ENCODE assay signal across 11 cellular contexts in genomic region chr6:125745281-125746018, GRCh38. TPM values are rescaled to one million over a fixed set of nuclear protein-coding genes. Genes with fewer than 3 reads are reported as not detected.
DNase-seq lines count a peak whose midpoint lies in the region; ATAC-seq and TF ChIP-seq lines count a peak whose summit lies in the region.
"Had no signal": no experiment of that assay in that cellular context is flagged by ENCODE, and none has a peak within 500 bp of the region (broad histone marks: within the 10 kb centered on the region; RNA-seq: fewer than 3 reads in every experiment).

No MANE protein-coding gene starts in this region.

- WGBS in esophagus muscularis mucosa: 77% methylated on average over 6 of the region's 6 CpGs
- WGBS in right lobe of liver (ENCODE audit: insufficient coverage, low coverage, low lambda C conversion rate, missing lambda C conversion rate): 58% methylated on average over 5 of the region's 6 CpGs

- intact Hi-C loops in cardiac septum (cut with DNase I): loop anchor here (5.0 kb wide), 2 partner anchors 158 to 383 kb away; no protein-coding TSS in a partner anchor
- intact Hi-C loops in esophagus muscularis mucosa (cut with DNase I): no loop called here
- intact Hi-C loops in right lobe of liver (cut with DNase I): no loop called here
- intact Hi-C loops in uterus (cut with DNase I; ENCODE audit: low total_unique reads): no loop called here

- DNase-seq in cardiac muscle cell (ENCODE audit: low read depth in 1 of 2, low spot score in 1 of 2) (peak in 1 of 2 donors; percentile 57), cardiac septum (ENCODE audit: low spot score) (no peak), esophagus muscularis mucosa (ENCODE audit: extremely low spot score) (no peak), right lobe of liver (peak in 1 of 3 donors; percentile 52), uterus (no peak), activated T-cell treated with anti-CD3 and anti-CD28 coated beads for 4 hours (no peak), NCI-H526 treated with DMSO at 0.1 percent for 48 hours (lab: John Stamatoyannopoulos, UW) (no peak), Kasumi-1 (lab: John Stamatoyannopoulos, UW) (no peak)
- DNase-seq: naive B cell, NCI-H2227 treated with DMSO at 0.1 percent for 48 hours, SHP77 had no signal

- H3K4me3 ChIP-seq in cardiac muscle cell (peak overlapping the region; percentile 84), esophagus muscularis mucosa (no peak overlapping the region), right lobe of liver (no peak overlapping the region), uterus (no peak overlapping the region)

- H3K4me1 ChIP-seq in cardiac muscle cell (ENCODE audit: low read depth) (peaks cover 15% of the 10 kb centered on the region), esophagus muscularis mucosa (peaks cover 0 to 36% (median 32%) of the 10 kb centered on the region in 4 donors), right lobe of liver (peaks cover 0 to 21% (median 3%) of the 10 kb centered on the region in 4 donors), uterus (no peaks in the 10 kb centered on the region)

- H3K27me3 ChIP-seq in cardiac muscle cell (peaks cover 11% of the 10 kb centered on the region), esophagus muscularis mucosa (peaks cover 0 to 46% (median 7%) of the 10 kb centered on the region in 4 donors), right lobe of liver (no peaks in the 10 kb centered on the region), uterus (peaks cover 0 to 3% of the 10 kb centered on the region in 2 donors)

- TF ChIP-seq EP300 in esophagus muscularis mucosa (IDR thresholded peaks at IDR 0.05): no peak

- H3K36me3 ChIP-seq in cardiac muscle cell (no peaks in the 10 kb centered on the region), esophagus muscularis mucosa (no peaks in the 10 kb centered on the region), right lobe of liver (no peaks in the 10 kb centered on the region), uterus (no peaks in the 10 kb centered on the region)

- ATAC-seq in right lobe of liver: no peak

- TF ChIP-seq CTCF in cardiac muscle cell (IDR thresholded peaks at IDR 0.05; ENCODE audit: low read depth, low read length): no peak
- no peak for TF ChIP-seq CTCF in esophagus muscularis mucosa (IDR thresholded peaks at IDR 0.05)
- no peak for TF ChIP-seq CTCF in right lobe of liver (IDR thresholded peaks at IDR 0.05)
- TF ChIP-seq CTCF in uterus (IDR thresholded peaks at IDR 0.05): no peak

- H3K27ac ChIP-seq in cardiac muscle cell (peak overlapping the region; percentile 24), esophagus muscularis mucosa (replicated peaks in 1 of 4) (peak overlapping the region in 3 of 4 donors; percentile 88 to 90 (median 89)), right lobe of liver (peak overlapping the region in 2 of 3 donors; percentile 94 to 97), uterus (peak overlapping the region; percentile 16 to 83)

- no peaks in the 10 kb centered on the region for H3K9me3 ChIP-seq in cardiac muscle cell (ENCODE audit: low read depth)
- H3K9me3 ChIP-seq in esophagus muscularis mucosa: no peaks in the 10 kb centered on the region
- no peaks in the 10 kb centered on the region for H3K9me3 ChIP-seq in right lobe of liver
- no peaks in the 10 kb centered on the region for H3K9me3 ChIP-seq in uterus

- TF ChIP-seq POLR2A in esophagus muscularis mucosa (IDR thresholded peaks at IDR 0.05; ENCODE audit: low read depth): no peak
- no peak for TF ChIP-seq POLR2A in right lobe of liver (IDR thresholded peaks at IDR 0.05)
- no peak for TF ChIP-seq POLR2A in uterus (IDR thresholded peaks at IDR 0.05)

RNA-seq across cellular contexts. Expression of gene HEY2, which starts 4.0 kb away (rescaled TPM):
- 38.1 and 73.8 TPM in 2 replicates for total RNA-seq in cardiac muscle cell
- 54.1 and 166 TPM in 2 replicates for polyA plus RNA-seq in cardiac muscle cell
- 12.3 TPM for total RNA-seq in cardiac septum
- 1 to 10 TPM; 1.7 to 3.1 (median 2.3) TPM for total RNA-seq in esophagus muscularis mucosa
- total RNA-seq in right lobe of liver: 1 to 10 TPM in 3 of 6 experiments, under 1 TPM in 3; 0.74 to 2.6 (median 1.6) TPM
- total RNA-seq in uterus: 1 to 10 TPM in 3 of 4 donors, under 1 TPM in 1; under 0.01 to 9.3 (median 6.9) TPM

RNA-seq across cellular contexts. Expression of gene NCOA7, which starts 45.3 kb away (rescaled TPM):
- total RNA-seq in cardiac muscle cell (4.2 and 5.2 TPM in 2 replicates), cardiac septum (10.3 TPM), esophagus muscularis mucosa (10 to 100 TPM; 15.4 to 29.0 (median 19.9) TPM), right lobe of liver (10 to 100 TPM; 11.4 to 71.8 (median 23.0) TPM), uterus (10 to 100 TPM; 17.9 to 72.8 (median 40.6) TPM)
- polyA plus RNA-seq in cardiac muscle cell: 5.3 and 5.8 TPM in 2 replicates

Comparison
In these comparisons a context has a peak if more than half of its experiments do, and no peak if none do; other contexts are left out.
1. H3K27ac ChIP-seq: peak in every context shown above with its lines; median percentile 96 in right lobe of liver; 89 in esophagus muscularis mucosa; 50 in uterus; 24 in cardiac muscle cell.